In the genomic region with DNA sequence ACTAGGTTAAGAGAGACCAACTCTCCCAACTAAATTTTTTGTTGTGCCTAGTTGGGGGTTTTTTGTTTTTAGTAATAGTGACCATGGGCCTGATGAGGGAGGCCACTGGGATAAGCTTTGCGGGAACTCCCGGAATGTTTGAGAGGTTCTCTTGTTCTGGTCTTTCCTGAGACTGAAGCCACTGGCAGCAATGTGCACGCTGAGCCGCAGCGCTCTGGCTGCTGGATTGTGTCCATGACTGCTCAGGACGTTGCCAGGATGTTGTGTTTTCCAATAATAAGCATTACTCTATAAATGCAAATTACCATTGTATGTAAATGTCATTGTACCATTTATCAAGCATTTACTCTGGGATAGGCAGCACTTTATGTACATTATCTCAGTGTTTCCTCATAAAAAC, we compare ENCODE assay signal across 23 cellular contexts.
DNase-seq lines count a peak whose midpoint lies in the region; ATAC-seq and TF ChIP-seq lines count a peak whose summit lies in the region.
"Had no signal": no experiment of that assay in that cellular context is flagged by ENCODE, and none has a peak within 500 bp of the region (broad histone marks: within the 10 kb centered on the region; RNA-seq: fewer than 3 reads in every experiment).

No MANE protein-coding gene starts in this region.

- no peaks in the 10 kb centered on the region for H3K9me3 Mint-ChIP-seq in T-helper 2 cell treated with Interferon-gamma antibody and Interleukin-4, amounts not matched to agents 5 μg/mL and 100 μg/mL, for 36 hours
- H3K9me3 Mint-ChIP-seq in activated naive CD4-positive, alpha-beta T cell treated with anti-CD3 and anti-CD28 coated beads for 36 hours = no peaks in the 10 kb centered on the region

- no peaks in the 10 kb centered on the region for H3K36me3 ChIP-seq in testis (ENCODE audit: low read depth, missing control alignments)
- H3K36me3 ChIP-seq: BE2C had no signal

- H3K9me3 ChIP-seq in testis = no peaks in the 10 kb centered on the region
- H3K9me3 ChIP-seq: BE2C had no signal

- no peaks in the 10 kb centered on the region for H3K4me1 Mint-ChIP-seq in T-helper 2 cell treated with Interferon-gamma antibody and Interleukin-4, amounts not matched to agents 5 μg/mL and 100 μg/mL, for 36 hours (ENCODE audit: low read depth)
- no peaks in the 10 kb centered on the region for H3K4me1 Mint-ChIP-seq in activated naive CD4-positive, alpha-beta T cell treated with anti-CD3 and anti-CD28 coated beads for 36 hours (ENCODE audit: low read depth)
- H3K4me1 Mint-ChIP-seq: IgD-negative memory B cell had no signal

- peak; percentile 49 for DNase-seq in Right ventricle myocardium superior
- no peak for DNase-seq in cardiac septum (ENCODE audit: low spot score)
- DNase-seq in dermis microvascular lymphatic vessel endothelial cell (ENCODE audit: low read depth in 2 of 2) = peak; percentile 16 to 68
- peak; percentile 68 to 73 for DNase-seq in lung microvascular endothelial cell (ENCODE audit: low read depth in 2 of 2)
- DNase-seq in testis = peak; percentile 28
- no peak for DNase-seq in T-helper 2 cell treated with Interferon-gamma antibody and Interleukin-4, amounts not matched to agents 5 μg/mL and 100 μg/mL, for 36 hours (ENCODE audit: low spot score)
- no peak for DNase-seq in activated naive CD4-positive, alpha-beta T cell treated with anti-CD3 and anti-CD28 coated beads for 36 hours
- DNase-seq: 8988T, ACHN, BE2C, MM.1S, NCI-H1048, NCI-H1417, NCI-H1694, NCI-H2029 treated with DMSO at 0.1 percent for 48 hours, NCI-H2227 treated with DMSO at 0.1 percent for 48 hours, NCI-H526 treated with DMSO at 0.1 percent for 48 hours, RPMI8226, SHP77 treated with DMSO at 0.1 percent for 48 hours had no signal

- no peak overlapping the region for H3K27ac Mint-ChIP-seq in T-helper 2 cell treated with Interferon-gamma antibody and Interleukin-4, amounts not matched to agents 5 μg/mL and 100 μg/mL, for 36 hours
- no peak overlapping the region for H3K27ac Mint-ChIP-seq in activated naive CD4-positive, alpha-beta T cell treated with anti-CD3 and anti-CD28 coated beads for 36 hours
- H3K27ac Mint-ChIP-seq: IgD-negative memory B cell had no signal

- intact Hi-C loops in Right ventricle myocardium superior (cut with DNase I) = no loop called here
- intact Hi-C loops in cardiac septum (cut with DNase I) = no loop called here
- intact Hi-C loops in testis (cut with DNase I; ENCODE audit: low total_unique reads) = no loop called here
- intact Hi-C loops in activated naive CD4-positive, alpha-beta T cell treated with anti-CD3 and anti-CD28 coated beads for 36 hours (cut with micrococcal nuclease) = no loop called here

- WGBS in testis, 2 donors = 62 to 68% methylated on average over 6 of the region's 6 CpGs

- H3K4me3 Mint-ChIP-seq in T-helper 2 cell treated with Interferon-gamma antibody and Interleukin-4, amounts not matched to agents 5 μg/mL and 100 μg/mL, for 36 hours = no peak overlapping the region
- no peak overlapping the region for H3K4me3 Mint-ChIP-seq in activated naive CD4-positive, alpha-beta T cell treated with anti-CD3 and anti-CD28 coated beads for 36 hours
- H3K4me3 Mint-ChIP-seq: IgD-negative memory B cell had no signal

- H3K27me3 ChIP-seq in testis = no peaks in the 10 kb centered on the region
- H3K27me3 ChIP-seq: BE2C had no signal

- peaks cover 14% of the 10 kb centered on the region for H3K36me3 Mint-ChIP-seq in T-helper 2 cell treated with Interferon-gamma antibody and Interleukin-4, amounts not matched to agents 5 μg/mL and 100 μg/mL, for 36 hours (ENCODE audit: low read depth)
- peaks cover 34% of the 10 kb centered on the region for H3K36me3 Mint-ChIP-seq in activated naive CD4-positive, alpha-beta T cell treated with anti-CD3 and anti-CD28 coated beads for 36 hours (ENCODE audit: low read depth)

- CTCF ChIA-PET in activated naive CD4-positive, alpha-beta T cell treated with anti-CD3 and anti-CD28 coated beads for 36 hours (lab: Charles Lee) = no interaction called here

- ATAC-seq in Right ventricle myocardium superior (ENCODE audit: poor library complexity) (peak; percentile 77), HG02642 (IDR thresholded peaks at IDR 0.05; ENCODE audit: poor library complexity, unreplicated experiment) (no peak)

- no peak for TF ChIP-seq POLR2A in testis (IDR thresholded peaks at IDR 0.05)

- H3K4me1 ChIP-seq in testis = no peaks in the 10 kb centered on the region
- H3K4me1 ChIP-seq: BE2C had no signal

- no peak overlapping the region for H3K27ac ChIP-seq in testis
- H3K27ac ChIP-seq: HL-60, KMS-11 had no signal

- no peaks in the 10 kb centered on the region for H3K27me3 Mint-ChIP-seq in T-helper 2 cell treated with Interferon-gamma antibody and Interleukin-4, amounts not matched to agents 5 μg/mL and 100 μg/mL, for 36 hours (ENCODE audit: low read depth)
- H3K27me3 Mint-ChIP-seq in activated naive CD4-positive, alpha-beta T cell treated with anti-CD3 and anti-CD28 coated beads for 36 hours (ENCODE audit: low read depth) = no peaks in the 10 kb centered on the region
- H3K27me3 Mint-ChIP-seq: IgD-negative memory B cell had no signal

- TF ChIP-seq CTCF in testis (IDR thresholded peaks at IDR 0.05) = no peak

- H3K4me3 ChIP-seq in testis = no peak overlapping the region

Comparison
In these comparisons a context has a peak if more than half of its experiments do, and no peak if none do; other contexts are left out.
1. DNase-seq: peak in Right ventricle myocardium superior (single experiment), dermis microvascular lymphatic vessel endothelial cell (2 of 2), lung microvascular endothelial cell (2 of 2) and testis (single experiment); none in cardiac septum (single experiment), T-helper 2 cell treated with Interferon-gamma antibody and Interleukin-4, amounts not matched to agents 5 μg/mL and 100 μg/mL, for 36 hours (single experiment) and activated naive CD4-positive, alpha-beta T cell treated with anti-CD3 and anti-CD28 coated beads for 36 hours (single experiment).